In genomic region chr6:163745566-163746400, GRCh38 we compare ENCODE assay signal across 10 cellular contexts.
DNase-seq lines count a peak whose midpoint lies in the region; ATAC-seq, FAIRE-seq and TF ChIP-seq lines count a peak whose summit lies in the region.
"Had no signal": no experiment of that assay in that cellular context is flagged by ENCODE, and none has a peak within 500 bp of the region (broad histone marks: within the 10 kb centered on the region; RNA-seq: fewer than 3 reads in every experiment).

No MANE protein-coding gene starts in this region.

- H3K27me3 ChIP-seq in mammary epithelial cell (ENCODE audit: insufficient read depth, low read length) (no peaks in the 10 kb centered on the region), testis (no peaks in the 10 kb centered on the region), Peyer's patch (no peaks in the 10 kb centered on the region)

- dilution Hi-C loops in mammary epithelial cell (cut with HindIII; ENCODE audit: low sequenced_read_pairs): no loop called here

- no peak overlapping the region for H3K4me3 ChIP-seq in mammary epithelial cell (replicated peaks in 1 of 3; ENCODE audit: insufficient read depth in 1 of 3, low read depth in 2 of 3, low read length in 3 of 3)
- H3K4me3 ChIP-seq in testis: no peak overlapping the region
- H3K4me3 ChIP-seq in Peyer's patch: no peak overlapping the region

- H3K4me1 ChIP-seq in mammary epithelial cell (ENCODE audit: insufficient read depth, low read length) (peaks cover 3% of the 10 kb centered on the region), testis (no peaks in the 10 kb centered on the region), Peyer's patch (no peaks in the 10 kb centered on the region)

- FAIRE-seq in HTR-8/SVneo (lab: Jason Lieb, UNC): peak; percentile 96
- no peak for FAIRE-seq in GM19239 (lab: Jason Lieb, UNC)

- TF ChIP-seq CTCF in mammary epithelial cell (conservative IDR thresholded peaks at IDR 0.05 in 1 of 2, IDR thresholded peaks at IDR 0.05 in 1 of 2; ENCODE audit: extremely low read depth in 1 of 2, insufficient read depth in 1 of 2, low read depth in 1 of 2, low read length in 2 of 2) (no peak), testis (IDR thresholded peaks at IDR 0.05) (no peak), Peyer's patch (IDR thresholded peaks at IDR 0.05) (no peak)

- intact Hi-C loops in mammary epithelial cell (cut with micrococcal nuclease): no loop called here
- intact Hi-C loops in testis (cut with DNase I; ENCODE audit: low total_unique reads): no loop called here

- CTCF ChIA-PET in mammary epithelial cell (lab: Charles Lee; ENCODE audit: low non-redundant PET): no interaction called here

- peaks cover 35% of the 10 kb centered on the region for H3K9me3 ChIP-seq in mammary epithelial cell (replicated peaks; ENCODE audit: insufficient read depth, low read length)
- no peaks in the 10 kb centered on the region for H3K9me3 ChIP-seq in testis
- H3K9me3 ChIP-seq in Peyer's patch: peaks cover 0 to 4% (median 0%) of the 10 kb centered on the region in 4 donors

- in situ Hi-C loops in mammary epithelial cell (cut with MboI; ENCODE audit: low sequenced_read_pairs in 2 of 2): no loop called here

- ATAC-seq in HG02884 (IDR thresholded peaks at IDR 0.05; ENCODE audit: unreplicated experiment): no peak

- H3K79me2 ChIP-seq in mammary epithelial cell (ENCODE audit: insufficient read depth, low read length): no peaks in the 10 kb centered on the region

- no peak overlapping the region for H2AFZ ChIP-seq in mammary epithelial cell (ENCODE audit: low read depth, low read length)

- H3K27ac ChIP-seq in mammary epithelial cell (ENCODE audit: insufficient read depth, low read depth, low read length) (no peak overlapping the region), testis (no peak overlapping the region), Peyer's patch (no peak overlapping the region)

- TF ChIP-seq POLR2A in testis (IDR thresholded peaks at IDR 0.05) (no peak), Peyer's patch (IDR thresholded peaks at IDR 0.05) (no peak)

- peak; percentile 92 for DNase-seq in HTR-8/SVneo (ENCODE audit: insufficient read length, low spot score)
- peak; percentile 53 for DNase-seq in mammary epithelial cell
- peak; percentile 61 for DNase-seq in iPS-NIHi11 (ENCODE audit: low spot score)
- DNase-seq in testis: peak; percentile 26
- DNase-seq in stimulated activated CD4-positive, alpha-beta T cell treated with anti-CD3 and anti-CD28 coated beads, Interleukin-12 subunit alpha, Interleukin-12 subunit beta, amount 100 ng/mL, for 4 hours: no peak
- DNase-seq in GM19239 (ENCODE audit: insufficient read length, low spot score): no peak
- no peak for DNase-seq in Peyer's patch
- DNase-seq: activated B cell treated with CpG ODN at 0.5 μM for 24 hours, caudate nucleus had no signal

- 33% methylated on average over 9 of the region's 9 CpGs for WGBS in mammary epithelial cell (ENCODE audit: low coverage, missing lambda C conversion rate)
- WGBS in testis, 2 donors: 74 to 79% methylated on average over 9 of the region's 9 CpGs

- H4K20me1 ChIP-seq in mammary epithelial cell (ENCODE audit: insufficient read depth, low read length): no peaks in the 10 kb centered on the region

- no peak overlapping the region for H3K9ac ChIP-seq in mammary epithelial cell (ENCODE audit: insufficient read depth, low read length)

- no peak overlapping the region for H3K4me2 ChIP-seq in mammary epithelial cell (ENCODE audit: insufficient read depth, low read depth, low read length)

- no peaks in the 10 kb centered on the region for H3K36me3 ChIP-seq in mammary epithelial cell (ENCODE audit: insufficient read depth, low read length)
- H3K36me3 ChIP-seq in testis (ENCODE audit: low read depth, missing control alignments): no peaks in the 10 kb centered on the region
- H3K36me3 ChIP-seq in Peyer's patch: no peaks in the 10 kb centered on the region

- BruUV-seq in mammary epithelial cell (replicated peaks; lab: Mats Ljungman, UMichigan): no TSS peak

Comparison
In these comparisons a context has a peak if more than half of its experiments do, and no peak if none do; other contexts are left out.
1. DNase-seq: peak in HTR-8/SVneo (single experiment), mammary epithelial cell (single experiment), iPS-NIHi11 (single experiment) and testis (single experiment); none in stimulated activated CD4-positive, alpha-beta T cell treated with anti-CD3 and anti-CD28 coated beads, Interleukin-12 subunit alpha, Interleukin-12 subunit beta, amount 100 ng/mL, for 4 hours (single experiment), GM19239 (single experiment) and Peyer's patch (0 of 3).